ENCODE assay signal across 22 cellular contexts in genomic region chrX:124641737-124642491, GRCh38.
"Had no signal": no experiment of that assay in that cellular context is flagged by ENCODE, and none has a peak within 500 bp of the region (broad histone marks: within the 10 kb centered on the region; RNA-seq: fewer than 3 reads in every experiment).

No MANE protein-coding gene starts in this region.

- H3K9me3 Mint-ChIP-seq: activated naive CD8-positive, alpha-beta T cell treated with anti-CD3 and anti-CD28 coated beads, Interleukin-2, amount 10 ng/mL, durations not matched to agents 7 days and 5 days; endodermal cell; nephron progenitor cell; T-helper 1 cell treated with Interleukin-12 subunit alpha and Interleukin-12 subunit beta and Interleukin-4 antibody, amounts not matched to agents 30 μg/mL and 1 μg/mL, for 36 hours had no signal

- H3K4me3 Mint-ChIP-seq: activated naive CD8-positive, alpha-beta T cell treated with anti-CD3 and anti-CD28 coated beads, Interleukin-2, amount 10 ng/mL, durations not matched to agents 7 days and 5 days; endodermal cell; nephron progenitor cell; T-helper 1 cell treated with Interleukin-12 subunit alpha and Interleukin-12 subunit beta and Interleukin-4 antibody, amounts not matched to agents 30 μg/mL and 1 μg/mL, for 36 hours had no signal

- ATAC-seq: body of pancreas, left lobe of liver had no signal

- H3K4me3 ChIP-seq: body of pancreas, dorsolateral prefrontal cortex, lung, tibial nerve, uterus had no signal

- H3K4me1 Mint-ChIP-seq: activated naive CD8-positive, alpha-beta T cell treated with anti-CD3 and anti-CD28 coated beads, Interleukin-2, amount 10 ng/mL, durations not matched to agents 7 days and 5 days; endodermal cell; nephron progenitor cell had no signal

- H3K36me3 Mint-ChIP-seq: activated naive CD8-positive, alpha-beta T cell treated with anti-CD3 and anti-CD28 coated beads, Interleukin-2, amount 10 ng/mL, durations not matched to agents 7 days and 5 days had no signal

- H3K27ac Mint-ChIP-seq: activated naive CD8-positive, alpha-beta T cell treated with anti-CD3 and anti-CD28 coated beads, Interleukin-2, amount 10 ng/mL, durations not matched to agents 7 days and 5 days; endodermal cell; nephron progenitor cell; T-helper 1 cell treated with Interleukin-12 subunit alpha and Interleukin-12 subunit beta and Interleukin-4 antibody, amounts not matched to agents 30 μg/mL and 1 μg/mL, for 36 hours had no signal

- H3K9me3 ChIP-seq: body of pancreas, tibial nerve, uterus had no signal

- H3K27me3 ChIP-seq: body of pancreas, tibial nerve, uterus had no signal

- DNase-seq: activated CD4-positive, CD25-positive, alpha-beta regulatory T cell treated with anti-CD3 and anti-CD28 coated beads, Interleukin-2, amount 50 U/mL, for 72 hours; activated naive CD4-positive, alpha-beta T cell treated with Interleukin-2 at 50 U/mL for 16 hours; activated naive CD8-positive, alpha-beta T cell treated with anti-CD3 and anti-CD28 coated beads, Interleukin-2, amount 10 ng/mL, durations not matched to agents 7 days and 5 days; amygdala; body of pancreas; caudate nucleus; dorsolateral prefrontal cortex; endodermal cell; hypothalamus; nephron progenitor cell; nucleus accumbens; retina; stimulated activated naive CD4-positive, alpha-beta T cell treated with Interleukin-2 at 50 U/mL for 16 hours; uterus had no signal

- FAIRE-seq: colon, frontal cortex, keratinocyte had no signal

- H3K4me1 ChIP-seq: body of pancreas, tibial nerve, uterus had no signal

- H3K27me3 Mint-ChIP-seq: activated naive CD8-positive, alpha-beta T cell treated with anti-CD3 and anti-CD28 coated beads, Interleukin-2, amount 10 ng/mL, durations not matched to agents 7 days and 5 days had no signal

- H3K27ac ChIP-seq: body of pancreas, dorsolateral prefrontal cortex, tibial nerve, uterus, VCaP had no signal

- H3K36me3 ChIP-seq: tibial nerve, uterus had no signal
